26 cellular contexts compared by ENCODE assay signal in the genomic region with DNA sequence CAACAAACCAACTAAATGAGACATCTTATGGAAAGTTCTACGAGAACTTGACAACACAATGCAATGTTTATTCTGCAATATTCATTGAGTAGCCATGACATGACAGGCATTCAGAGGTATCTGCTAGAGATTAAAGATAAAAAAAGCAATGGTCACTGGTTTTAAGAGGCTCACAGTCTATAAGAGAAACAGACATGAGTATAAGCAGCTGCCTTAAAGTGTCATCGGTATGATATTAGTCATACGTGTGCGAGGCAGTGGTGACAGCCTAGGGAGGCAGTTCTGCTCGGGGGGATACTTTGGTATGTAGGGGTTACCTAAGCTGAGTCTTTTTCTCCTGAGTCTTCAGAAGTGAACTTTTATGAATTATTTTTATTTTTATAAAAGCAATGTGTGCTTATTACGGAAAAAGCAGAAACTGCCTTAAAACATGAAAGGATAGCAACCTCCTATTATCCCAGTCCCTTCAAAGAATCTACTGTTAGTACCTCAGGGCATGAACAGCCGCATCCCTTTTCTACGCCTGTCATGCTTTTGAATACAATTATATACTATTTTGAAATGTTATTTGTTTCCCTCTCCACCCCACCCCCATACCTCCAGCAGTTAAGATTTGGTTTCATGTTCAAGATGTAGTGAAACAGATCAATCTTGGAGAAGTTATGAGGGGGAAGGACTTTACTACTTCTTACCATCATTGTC. TPM values are rescaled to one million over a fixed set of nuclear protein-coding genes. Genes with fewer than 3 reads are reported as not detected.
A peak's percentile ranks its signal among the peaks of the same experiment; 100 is the strongest.
DNase-seq lines count a peak whose midpoint lies in the region; ATAC-seq and TF ChIP-seq lines count a peak whose summit lies in the region.
"Had no signal": no experiment of that assay in that cellular context is flagged by ENCODE, and none has a peak within 500 bp of the region (broad histone marks: within the 10 kb centered on the region; RNA-seq: fewer than 3 reads in every experiment).

No MANE protein-coding gene starts in this region.

- peaks cover 19% of the 10 kb centered on the region for H3K4me1 Mint-ChIP-seq in HFFc6 (ENCODE audit: low read depth)
- H3K4me1 Mint-ChIP-seq in activated T-helper 17 cell treated with anti-CD3 and anti-CD28 coated beads, Interleukin-2, amount 50 U/mL, for 72 hours, result no peaks in the 10 kb centered on the region
- H3K4me1 Mint-ChIP-seq: activated CD4-positive, alpha-beta T cell treated with anti-CD3 and anti-CD28 coated beads, Interleukin-2, amount 10 ng/mL, durations not matched to agents 7 days and 5 days; activated naive CD8-positive, alpha-beta T cell treated with anti-CD3 and anti-CD28 coated beads, Interleukin-2, amount 50 U/mL, for 24 hours had no signal

- no peaks in the 10 kb centered on the region for H3K9me3 Mint-ChIP-seq in HFFc6
- no peaks in the 10 kb centered on the region for H3K9me3 Mint-ChIP-seq in activated T-helper 17 cell treated with anti-CD3 and anti-CD28 coated beads, Interleukin-2, amount 50 U/mL, for 72 hours
- H3K9me3 Mint-ChIP-seq: activated CD4-positive, alpha-beta T cell treated with anti-CD3 and anti-CD28 coated beads, Interleukin-2, amount 10 ng/mL, durations not matched to agents 7 days and 5 days; activated naive CD8-positive, alpha-beta T cell treated with anti-CD3 and anti-CD28 coated beads, Interleukin-2, amount 50 U/mL, for 24 hours; CD4-positive, alpha-beta memory T cell had no signal

- H3K4me2 ChIP-seq in smooth muscle cell, result peak overlapping the region; percentile 46

- WGBS in smooth muscle cell (ENCODE audit: low lambda C conversion rate), result 33% methylated on average over 8 of the region's 8 CpGs

- intact Hi-C loops in tibial artery (cut with DNase I; ENCODE audit: low total_unique reads), result no loop called here

- H3F3A ChIP-seq in smooth muscle cell (ENCODE audit: low read depth), result peaks cover 6% of the 10 kb centered on the region

- peak overlapping the region; percentile 90 for H3K27ac Mint-ChIP-seq in HFFc6
- no peak overlapping the region for H3K27ac Mint-ChIP-seq in activated T-helper 17 cell treated with anti-CD3 and anti-CD28 coated beads, Interleukin-2, amount 50 U/mL, for 72 hours
- H3K27ac Mint-ChIP-seq: activated CD4-positive, alpha-beta T cell treated with anti-CD3 and anti-CD28 coated beads, Interleukin-2, amount 10 ng/mL, durations not matched to agents 7 days and 5 days; activated naive CD8-positive, alpha-beta T cell treated with anti-CD3 and anti-CD28 coated beads, Interleukin-2, amount 50 U/mL, for 24 hours; CD4-positive, alpha-beta memory T cell had no signal

- no peaks in the 10 kb centered on the region for H3K27me3 ChIP-seq in smooth muscle cell (ENCODE audit: low read depth)
- peaks cover 0 to 16% of the 10 kb centered on the region in 2 donors for H3K27me3 ChIP-seq in tibial artery
- H3K27me3 ChIP-seq: right lobe of liver, testis had no signal

- H3K9me3 ChIP-seq in smooth muscle cell (replicated peaks; ENCODE audit: low read depth) (no peaks in the 10 kb centered on the region), tibial artery (no peaks in the 10 kb centered on the region)
- H3K9me3 ChIP-seq: lower lobe of right lung, right lobe of liver, testis had no signal

- ATAC-seq in activated T-helper 17 cell treated with anti-CD3 and anti-CD28 coated beads, Interleukin-2, amount 50 U/mL, for 72 hours (replicated peaks), result peak; percentile 34
- ATAC-seq: activated naive CD8-positive, alpha-beta T cell treated with anti-CD3 and anti-CD28 coated beads, Interleukin-2, amount 50 U/mL, for 24 hours; HCT116; HepG2; lower lobe of right lung; right lobe of liver; Right ventricle myocardium inferior had no signal

- H3K36me3 ChIP-seq in smooth muscle cell (ENCODE audit: low read depth) (no peaks in the 10 kb centered on the region), tibial artery (no peaks in the 10 kb centered on the region)
- H3K36me3 ChIP-seq: lower lobe of right lung, right lobe of liver had no signal

- peak overlapping the region; percentile 87 for H3K27ac ChIP-seq in smooth muscle cell (ENCODE audit: low read depth)
- H3K27ac ChIP-seq in tibial artery, result no peak overlapping the region
- H3K27ac ChIP-seq: lower lobe of right lung, parathyroid adenoma, right lobe of liver, testis had no signal

- H3K4me3 Mint-ChIP-seq in HFFc6, result peak overlapping the region; percentile 59
- no peak overlapping the region for H3K4me3 Mint-ChIP-seq in activated T-helper 17 cell treated with anti-CD3 and anti-CD28 coated beads, Interleukin-2, amount 50 U/mL, for 72 hours
- H3K4me3 Mint-ChIP-seq: activated CD4-positive, alpha-beta T cell treated with anti-CD3 and anti-CD28 coated beads, Interleukin-2, amount 10 ng/mL, durations not matched to agents 7 days and 5 days; activated naive CD8-positive, alpha-beta T cell treated with anti-CD3 and anti-CD28 coated beads, Interleukin-2, amount 50 U/mL, for 24 hours; CD4-positive, alpha-beta memory T cell had no signal

- DNase-seq in HFFc6, result peak; percentile 85
- DNase-seq in hepatic stellate cell (ENCODE audit: low spot score), result peak; percentile 86
- no peak for DNase-seq in smooth muscle cell (lab: John Stamatoyannopoulos, UW; ENCODE audit: unreplicated experiment)
- no peak for DNase-seq in NCI-H2196 (lab: John Stamatoyannopoulos, UW; ENCODE audit: unreplicated experiment)
- no peak for DNase-seq in DMS153 treated with DMSO at 0.1 percent for 48 hours (lab: John Stamatoyannopoulos, UW; ENCODE audit: unreplicated experiment)
- DNase-seq in tibial artery, result no peak
- DNase-seq: activated CD4-positive, alpha-beta T cell treated with anti-CD3 and anti-CD28 coated beads, Interleukin-2, amount 10 ng/mL, durations not matched to agents 7 days and 5 days; activated CD8-positive, alpha-beta memory T cell treated with anti-CD3 and anti-CD28 coated beads, Interleukin-2, amount 50 U/mL, for 4 hours; activated naive CD8-positive, alpha-beta T cell treated with anti-CD3 and anti-CD28 coated beads, Interleukin-2, amount 50 U/mL, for 24 hours; CD4-positive, alpha-beta memory T cell; cortex of kidney; DMS53; hypothalamus; lower lobe of right lung; NCI-H1417; NCI-H2171 treated with DMSO at 0.1 percent for 48 hours; NCI-H69; right lobe of liver; T-helper 1 cell; testis had no signal

- TF ChIP-seq CTCF in HFFc6 (IDR thresholded peaks at IDR 0.05) (no peak), smooth muscle cell (IDR thresholded peaks at IDR 0.05; ENCODE audit: borderline replicate concordance, insufficient read depth, poor library complexity, severe bottlenecking) (no peak), tibial artery (IDR thresholded peaks at IDR 0.05) (no peak)

- no peaks in the 10 kb centered on the region for H3K36me3 Mint-ChIP-seq in HFFc6 (ENCODE audit: low read depth)
- no peaks in the 10 kb centered on the region for H3K36me3 Mint-ChIP-seq in activated T-helper 17 cell treated with anti-CD3 and anti-CD28 coated beads, Interleukin-2, amount 50 U/mL, for 72 hours (ENCODE audit: low read depth)

- H3K4me3 ChIP-seq in smooth muscle cell (no peak overlapping the region), tibial artery (no peak overlapping the region)
- H3K4me3 ChIP-seq: lower lobe of right lung, right lobe of liver, testis had no signal

- H3K4me1 ChIP-seq in smooth muscle cell (ENCODE audit: low read depth) (peaks cover 7% of the 10 kb centered on the region), tibial artery (no peaks in the 10 kb centered on the region)
- H3K4me1 ChIP-seq: lower lobe of right lung, right lobe of liver had no signal

- no peak overlapping the region for H2AFZ ChIP-seq in smooth muscle cell (ENCODE audit: low read depth)
- H2AFZ ChIP-seq: parathyroid adenoma had no signal

- no peaks in the 10 kb centered on the region for H3K79me2 ChIP-seq in smooth muscle cell (ENCODE audit: low read depth)
- H3K79me2 ChIP-seq: parathyroid adenoma had no signal

- peak overlapping the region; percentile 27 for H3K9ac ChIP-seq in smooth muscle cell (ENCODE audit: low read depth)
- H3K9ac ChIP-seq: parathyroid adenoma had no signal

- H4K20me1 ChIP-seq in smooth muscle cell (ENCODE audit: low read depth), result no peaks in the 10 kb centered on the region

- H3K27me3 Mint-ChIP-seq in HFFc6 (ENCODE audit: insufficient read depth), result peaks cover 5% of the 10 kb centered on the region; the same call in 1 of the 2 replicates
- H3K27me3 Mint-ChIP-seq in activated T-helper 17 cell treated with anti-CD3 and anti-CD28 coated beads, Interleukin-2, amount 50 U/mL, for 72 hours, result peaks cover 3% of the 10 kb centered on the region

RNA-seq across cellular contexts. Expression of a gene that starts 7.7 kb away (rescaled TPM):
- not detected for total RNA-seq in HFFc6 (2021; fragmentation: NEBNext Ultra II Directional; extraction: Animal tissue kit (Norgen Biotek cat#: 25700))
- total RNA-seq in activated T-helper 17 cell treated with anti-CD3 and anti-CD28 coated beads, Interleukin-2, amount 50 U/mL, for 72 hours, result 1 to 10 TPM; 1.4 to 2.5 TPM
- not detected in 2 replicates for total RNA-seq in smooth muscle cell
- polyA plus RNA-seq in smooth muscle cell, result not detected in 2 replicates
- total RNA-seq: HepG2, M059J had no signal
- polyA plus RNA-seq: HepG2 had no signal

RNA-seq across cellular contexts. Expression of a gene that starts 50.1 kb away (rescaled TPM):
- total RNA-seq in HFFc6 (2021; fragmentation: NEBNext Ultra II Directional; extraction: Animal tissue kit (Norgen Biotek cat#: 25700)), result under 1 TPM in 5 of 6 experiments, not detected in 1; 0.20 to 0.71 (median 0.34) TPM
- total RNA-seq in activated T-helper 17 cell treated with anti-CD3 and anti-CD28 coated beads, Interleukin-2, amount 50 U/mL, for 72 hours, result under 1 TPM in 1 of 2 donors, not detected in 1; 0.29 TPM
- total RNA-seq in smooth muscle cell, result 6.9 and 9.9 TPM in 2 replicates
- 1.2 and 13.2 TPM in 2 replicates for polyA plus RNA-seq in smooth muscle cell
- total RNA-seq: activated CD4-positive, alpha-beta T cell treated with anti-CD3 and anti-CD28 coated beads, Interleukin-2, amount 10 ng/mL, durations not matched to agents 7 days and 5 days had no signal

Comparison
In these comparisons a context has a peak if more than half of its experiments do, and no peak if none do; other contexts are left out.
1. DNase-seq: peak in HFFc6 (single experiment) and hepatic stellate cell (single experiment); none in smooth muscle cell (single experiment), NCI-H2196 (single experiment), DMS153 treated with DMSO at 0.1 percent for 48 hours (single experiment) and tibial artery (0 of 2).